8 cellular contexts compared by ENCODE assay signal in the genomic region with DNA sequence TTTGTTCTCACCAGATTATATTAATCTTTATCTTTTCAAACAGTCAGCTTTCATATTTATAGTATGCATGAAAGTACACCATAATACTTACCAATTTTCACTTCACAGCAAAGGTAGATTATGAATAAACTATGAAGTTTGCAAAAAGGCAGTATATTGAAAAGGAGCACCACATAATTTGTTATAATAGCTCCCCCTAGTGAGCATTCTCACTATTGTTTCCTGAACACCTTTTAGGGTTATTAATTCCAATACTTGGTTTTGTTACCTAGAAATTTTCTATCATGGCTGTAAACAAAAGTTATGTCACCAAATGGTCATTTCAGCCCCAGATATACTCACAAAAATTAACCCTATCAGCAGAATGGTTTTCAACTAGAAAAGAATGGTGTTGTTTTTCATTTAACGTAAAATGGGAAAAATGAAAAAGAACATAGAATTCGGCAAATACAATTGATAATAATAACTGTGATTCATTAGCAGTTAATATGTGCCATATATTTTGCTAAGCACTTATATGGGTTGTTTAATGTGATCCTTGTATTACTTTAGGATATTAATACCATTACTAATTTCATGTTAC.
A peak's percentile ranks its signal among the peaks of the same experiment; 100 is the strongest.
DNase-seq lines count a peak whose midpoint lies in the region; ATAC-seq and TF ChIP-seq lines count a peak whose summit lies in the region.

No MANE protein-coding gene starts in this region.

- no peak overlapping the region for H3K27ac ChIP-seq in SU-DHL-6 (ENCODE audit: low read depth, low read length)

- H3K9ac ChIP-seq in SU-DHL-6 (ENCODE audit: low read length), result no peak overlapping the region

- no peaks in the 10 kb centered on the region for H3K27me3 ChIP-seq in SU-DHL-6 (ENCODE audit: low read length)

- peak; percentile 15 for TF ChIP-seq CTCF in SU-DHL-6 (IDR thresholded peaks at IDR 0.05; ENCODE audit: insufficient read depth, low read length, poor library complexity, severe bottlenecking)

- H3K9me2 ChIP-seq in SU-DHL-6 (replicated peaks; ENCODE audit: insufficient read depth, low read length), result no peaks in the 10 kb centered on the region

- DNase-seq in NCI-H82 (lab: John Stamatoyannopoulos, UW), result peak; percentile 64
- DNase-seq in NCI-H82 treated with DMSO at 0.1 percent for 48 hours (lab: John Stamatoyannopoulos, UW; ENCODE audit: unreplicated experiment), result no peak
- peak; percentile 21 for DNase-seq in iPS-NIHi7 (ENCODE audit: extremely low spot score)
- no peak for DNase-seq in activated CD4-positive, alpha-beta T cell treated with anti-CD3 and anti-CD28 coated beads, Interleukin-2, amount 50 U/mL, for 48 hours

- H3F3A ChIP-seq in SU-DHL-6 (ENCODE audit: insufficient read depth), result no peaks in the 10 kb centered on the region

- H3K4me2 ChIP-seq in SU-DHL-6 (ENCODE audit: low read depth, low read length, poor library complexity, severe bottlenecking), result no peak overlapping the region

- H3K36me3 ChIP-seq in SU-DHL-6 (ENCODE audit: low read length), result no peaks in the 10 kb centered on the region

- no peak overlapping the region for H3K4me3 ChIP-seq in SU-DHL-6 (ENCODE audit: insufficient read depth, low read length, poor library complexity, severe bottlenecking)

- no peak overlapping the region for H2AFZ ChIP-seq in SU-DHL-6 (ENCODE audit: low read depth, low read length, severe bottlenecking)

- no peaks in the 10 kb centered on the region for H3K9me3 ChIP-seq in SU-DHL-6 (ENCODE audit: insufficient read depth, low read length)

- H4K20me1 ChIP-seq in SU-DHL-6 (ENCODE audit: low read depth, low read length), result no peaks in the 10 kb centered on the region

- ATAC-seq in HG03565 (IDR thresholded peaks at IDR 0.05; ENCODE audit: unreplicated experiment), result peak; percentile 63
- ATAC-seq in GM19455 (IDR thresholded peaks at IDR 0.05; ENCODE audit: unreplicated experiment), result no peak
- ATAC-seq in HG03442 (IDR thresholded peaks at IDR 0.05; ENCODE audit: unreplicated experiment), result no peak

- no peaks in the 10 kb centered on the region for H3K79me2 ChIP-seq in SU-DHL-6 (ENCODE audit: insufficient read depth, low read length)

Comparison
In these comparisons a context has a peak if more than half of its experiments do, and no peak if none do; other contexts are left out.
1. DNase-seq: peak in NCI-H82 (single experiment) and iPS-NIHi7 (single experiment); none in NCI-H82 treated with DMSO at 0.1 percent for 48 hours (single experiment) and activated CD4-positive, alpha-beta T cell treated with anti-CD3 and anti-CD28 coated beads, Interleukin-2, amount 50 U/mL, for 48 hours (0 of 2).